10 cellular contexts compared by ENCODE assay signal in genomic region chr19:3389876-3390361, GRCh38. TPM values are rescaled to one million over a fixed set of nuclear protein-coding genes. Genes with fewer than 3 reads are reported as not detected.
DNase-seq lines count a peak whose midpoint lies in the region; ATAC-seq and TF ChIP-seq lines count a peak whose summit lies in the region.
"Had no signal": no experiment of that assay in that cellular context is flagged by ENCODE, and none has a peak within 500 bp of the region (broad histone marks: within the 10 kb centered on the region; RNA-seq: fewer than 3 reads in every experiment).

No MANE protein-coding gene starts in this region.

- in situ Hi-C loops in brain microvascular endothelial cell (cut with HindIII; ENCODE audit: low pct_ligation_motif_present, low sequenced_read_pairs) = no loop called here

- intact Hi-C loops in heart left ventricle (cut with DNase I) = no loop called here
- intact Hi-C loops in left cardiac atrium (cut with DNase I) = no loop called here

- no peak overlapping the region for H3K23ac ChIP-seq in mesendoderm (ENCODE audit: low read length)

- H3K27me3 ChIP-seq in heart left ventricle = no peaks in the 10 kb centered on the region
- H3K27me3 ChIP-seq in mesendoderm (ENCODE audit: insufficient read depth, low read length, poor library complexity) = no peaks in the 10 kb centered on the region
- H3K27me3 ChIP-seq in brain microvascular endothelial cell (replicated peaks) = no peaks in the 10 kb centered on the region

- DNase-seq in heart left ventricle (peak in 3 of 5 donors; percentile 49 to 60 (median 57)), left cardiac atrium (no peak), choroid plexus epithelial cell (ENCODE audit: low read depth) (peak; percentile 62), mesendoderm (peak; percentile 37), brain microvascular endothelial cell (no peak), NCI-H1930 (lab: John Stamatoyannopoulos, UW) (no peak), NCI-H82 treated with DMSO at 0.1 percent for 48 hours (lab: John Stamatoyannopoulos, UW; ENCODE audit: unreplicated experiment) (no peak), immature natural killer cell (no peak)
- DNase-seq: activated CD4-positive, alpha-beta T cell treated with anti-CD3 and anti-CD28 coated beads, Interleukin-2, amount 50 U/mL, for 48 hours had no signal

- peak overlapping the region; percentile 15 for H3K56ac ChIP-seq in mesendoderm (ENCODE audit: low read length)

- H4K8ac ChIP-seq in mesendoderm (ENCODE audit: low read depth, low read length) = no peak overlapping the region

- no peak overlapping the region for H2BK120ac ChIP-seq in mesendoderm (ENCODE audit: low read depth, low read length)

- H3K36me3 ChIP-seq in heart left ventricle (peaks cover 0 to 14% (median 5%) of the 10 kb centered on the region in 9 donors), mesendoderm (ENCODE audit: control insufficient read depth, insufficient read depth, low read length) (no peaks in the 10 kb centered on the region), brain microvascular endothelial cell (replicated peaks) (peaks cover 14% of the 10 kb centered on the region)

- H3K4me1 ChIP-seq in heart left ventricle (peaks cover 10 to 66% (median 55%) of the 10 kb centered on the region in 12 donors), mesendoderm (ENCODE audit: control insufficient read depth, low read depth, low read length) (no peaks in the 10 kb centered on the region)

- H3K9me3 Mint-ChIP-seq in immature natural killer cell = no peaks in the 10 kb centered on the region
- H3K9me3 Mint-ChIP-seq: natural killer cell treated with Interleukin-12 subunit alpha and Interleukin-12 subunit beta and Interleukin-15 and Interleukin-18, amount 100 ng/mL, for 72 hours had no signal

- no peak overlapping the region for H3K4me3 Mint-ChIP-seq in immature natural killer cell
- H3K4me3 Mint-ChIP-seq: natural killer cell treated with Interleukin-12 subunit alpha and Interleukin-12 subunit beta and Interleukin-15 and Interleukin-18, amount 100 ng/mL, for 72 hours had no signal

- WGBS in heart left ventricle, 4 donors = 50 to 68% (median 59%) methylated on average over 17 of the region's 17 CpGs
- no CpG with 5 or more reads among the region's 17 CpGs for WGBS in mesendoderm (ENCODE audit: extremely low coverage, insufficient coverage, low lambda C conversion rate)

- no peaks in the 10 kb centered on the region for H3K27me3 Mint-ChIP-seq in immature natural killer cell (ENCODE audit: low read depth in 3 of 3)
- H3K27me3 Mint-ChIP-seq: natural killer cell treated with Interleukin-12 subunit alpha and Interleukin-12 subunit beta and Interleukin-15 and Interleukin-18, amount 100 ng/mL, for 72 hours had no signal

- H3K79me2 ChIP-seq in mesendoderm (ENCODE audit: control insufficient read depth, insufficient read depth, low read length) = no peaks in the 10 kb centered on the region

- no peak overlapping the region for H3K4me2 ChIP-seq in mesendoderm (ENCODE audit: low read length)

- H2BK15ac ChIP-seq in mesendoderm (replicated peaks; ENCODE audit: low read depth) = no peak overlapping the region

- ATAC-seq in heart left ventricle (peak in 3 of 4 donors; percentile 5 to 20 (median 12)), left cardiac atrium (no peak)
- ATAC-seq: natural killer cell treated with Interleukin-12 subunit alpha and Interleukin-12 subunit beta and Interleukin-15 and Interleukin-18, amount 100 ng/mL, for 72 hours had no signal

- peaks cover 0 to 2% of the 10 kb centered on the region in 2 donors for H3K4me1 Mint-ChIP-seq in immature natural killer cell

- H3K18ac ChIP-seq in mesendoderm (ENCODE audit: low read length) = no peak overlapping the region

- H2AK5ac ChIP-seq in mesendoderm (ENCODE audit: low read length) = no peak overlapping the region

- H3K79me1 ChIP-seq in mesendoderm (ENCODE audit: low read length) = no peaks in the 10 kb centered on the region

- H3K27ac Mint-ChIP-seq in immature natural killer cell = no peak overlapping the region
- H3K27ac Mint-ChIP-seq: natural killer cell treated with Interleukin-12 subunit alpha and Interleukin-12 subunit beta and Interleukin-15 and Interleukin-18, amount 100 ng/mL, for 72 hours had no signal

- H4K5ac ChIP-seq in mesendoderm (ENCODE audit: low read length) = no peak overlapping the region

- TF ChIP-seq CTCF in heart left ventricle (IDR thresholded peaks at IDR 0.05) = no peak
- TF ChIP-seq CTCF in choroid plexus epithelial cell (conservative IDR thresholded peaks at IDR 0.05; ENCODE audit: low read depth, low read length) = no peak
- no peak for TF ChIP-seq CTCF in brain microvascular endothelial cell (IDR thresholded peaks at IDR 0.05; ENCODE audit: low read depth, low read length, missing control alignments)

- no peak overlapping the region for H3K4ac ChIP-seq in mesendoderm (ENCODE audit: low read depth, low read length)

- H3K4me3 ChIP-seq in heart left ventricle (no peak overlapping the region), choroid plexus epithelial cell (ENCODE audit: low read depth, low read length) (no peak overlapping the region), mesendoderm (ENCODE audit: low read length) (no peak overlapping the region), brain microvascular endothelial cell (ENCODE audit: low read depth, low read length) (no peak overlapping the region)

- no peaks in the 10 kb centered on the region for H3K9me3 ChIP-seq in heart left ventricle

- H3K9ac ChIP-seq in mesendoderm (ENCODE audit: low read length) = no peak overlapping the region

- no peak overlapping the region for H2BK5ac ChIP-seq in mesendoderm (ENCODE audit: low read length)

- H3K27ac ChIP-seq in heart left ventricle = peak overlapping the region in 10 of 12 donors; percentile 33 to 100 (median 70)
- H3K27ac ChIP-seq in mesendoderm (ENCODE audit: low read depth, low read length) = no peak overlapping the region
- H3K27ac ChIP-seq in brain microvascular endothelial cell = no peak overlapping the region

- H3K36me3 Mint-ChIP-seq in immature natural killer cell = no peaks in the 10 kb centered on the region
- H3K36me3 Mint-ChIP-seq: natural killer cell treated with Interleukin-12 subunit alpha and Interleukin-12 subunit beta and Interleukin-15 and Interleukin-18, amount 100 ng/mL, for 72 hours had no signal

- no peak for TF ChIP-seq POLR2A in heart left ventricle (IDR thresholded peaks at IDR 0.05)

RNA-seq across cellular contexts. Expression of gene NFIC, which starts 23.5 kb away (rescaled TPM):
- 100 to 1,000 TPM; 107 to 267 (median 155) TPM for total RNA-seq in heart left ventricle
- polyA plus RNA-seq in heart left ventricle = 100 to 1,000 TPM; 159 to 192 TPM
- total RNA-seq in left cardiac atrium = 100 to 1,000 TPM; 144 to 173 TPM
- polyA plus RNA-seq in mesendoderm (2013, experiment 1 of 2) = 8.8 TPM
- polyA plus RNA-seq in mesendoderm (2013, experiment 2 of 2) = 8.8 TPM
- polyA plus RNA-seq in immature natural killer cell = 10 to 100 TPM in 1 of 3 donors, 1 to 10 TPM in 1, not detected in 1; 2.8 to 13.3 TPM

Comparison
In these comparisons a context has a peak if more than half of its experiments do, and no peak if none do; other contexts are left out.
1. ATAC-seq: peak in heart left ventricle (3 of 4); none in left cardiac atrium (0 of 2).
2. DNase-seq: peak in heart left ventricle (3 of 5), choroid plexus epithelial cell (single experiment) and mesendoderm (single experiment); none in left cardiac atrium (single experiment), brain microvascular endothelial cell (single experiment), NCI-H1930 (0 of 2), NCI-H82 treated with DMSO at 0.1 percent for 48 hours (single experiment) and immature natural killer cell (0 of 3).
3. H3K27ac ChIP-seq: peak in heart left ventricle (10 of 12); none in mesendoderm (single experiment) and brain microvascular endothelial cell (single experiment).